In the genomic region with DNA sequence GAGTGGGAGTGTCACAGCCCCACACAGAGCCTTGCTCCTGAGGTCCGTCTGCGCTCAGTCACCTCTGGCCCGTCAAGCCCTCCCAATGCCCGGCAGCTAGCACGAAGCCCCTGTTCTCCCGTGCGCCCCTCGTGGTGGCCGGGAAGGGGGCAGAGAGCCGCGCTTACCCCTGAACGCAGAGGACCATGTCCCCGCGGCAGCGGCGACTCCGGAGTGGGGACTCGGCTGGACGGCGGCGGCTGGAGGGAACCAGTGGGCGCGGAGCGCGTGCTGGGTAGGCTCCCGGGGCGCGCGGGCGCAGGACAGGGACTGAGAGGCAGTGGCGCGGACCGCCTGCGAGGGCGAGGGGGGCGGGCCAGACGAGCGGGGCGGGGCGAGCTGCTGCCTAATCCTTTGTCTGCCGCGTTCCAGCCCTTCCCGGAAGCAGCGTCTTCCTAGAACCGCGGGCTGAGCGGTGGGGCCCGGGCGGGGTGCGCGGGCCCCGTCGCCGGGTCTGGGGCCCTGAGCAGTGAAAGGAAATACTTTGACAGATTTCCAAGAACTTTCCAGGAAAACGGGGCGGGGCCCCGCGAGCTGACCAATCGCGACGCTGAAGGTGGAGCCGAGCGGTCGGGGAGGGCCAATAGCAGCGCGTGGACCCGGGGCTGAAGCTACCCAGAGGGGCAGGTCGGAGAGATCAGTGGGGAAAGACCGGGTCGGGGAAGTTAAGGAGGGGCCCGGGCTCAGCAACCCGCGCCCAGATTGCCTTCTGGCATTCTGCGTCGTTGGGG, we compare ENCODE assay signal across 8 cellular contexts. TPM values are rescaled to one million over a fixed set of nuclear protein-coding genes. Genes with fewer than 3 reads are reported as not detected.
A peak's percentile ranks its signal among the peaks of the same experiment; 100 is the strongest.
DNase-seq lines count a peak whose midpoint lies in the region; ATAC-seq lines count a peak whose summit lies in the region.

Gene CISH (minus strand): TSS at position 311 of the 770 bp plus-strand sequence. CDS start 124 bp downstream, at position 187.

- DNase-seq in NCI-H2107 (lab: John Stamatoyannopoulos, UW) (peak; percentile 34), NCI-H2107 treated with DMSO at 0.1 percent for 48 hours (lab: John Stamatoyannopoulos, UW; ENCODE audit: unreplicated experiment) (no peak), NCI-H1694 treated with DMSO at 0.1 percent for 48 hours (lab: John Stamatoyannopoulos, UW) (peak; percentile 50), T1000 (lab: John Stamatoyannopoulos, UW) (peak; percentile 95), astrocyte of the hippocampus (ENCODE audit: low read depth, low spot score) (peak; percentile 95), hypothalamus (lab: John Stamatoyannopoulos, UW) (peak; percentile 31 to 94 (median 81)), sciatic nerve (ENCODE audit: low spot score) (peak; percentile 96)

- ATAC-seq in HG02884 (IDR thresholded peaks at IDR 0.05; ENCODE audit: unreplicated experiment) = peak; percentile 68
- ATAC-seq in sciatic nerve = peak; percentile 86

- intact Hi-C loops in sciatic nerve (cut with DNase I) = loop anchor here (2.0 kb wide), 1 partner anchor 39 kb away; no protein-coding TSS in a partner anchor

RNA-seq across cellular contexts. Expression of gene CISH, which starts in this region (rescaled TPM):
- total RNA-seq in sciatic nerve = 10.6 TPM
